3 cellular contexts compared by ENCODE assay signal in genomic region chr7:98730331-98730730, GRCh38.
TF ChIP-seq lines count a peak whose summit lies in the region.

No MANE protein-coding gene starts in this region.

TF ChIP-seq in GM23338, 12 proteins besides CTCF, POLR2A, EP300 and RAD21:
- TF ChIP-seq ZNF462 (CRISPR knock-in tag; IDR thresholded peaks at IDR 0.05) (no peak), CREB1 (CRISPR knock-in tag; IDR thresholded peaks at IDR 0.05; ENCODE audit: low read depth) (no peak), POLR2AphosphoS5 (IDR thresholded peaks at IDR 0.05; ENCODE audit: low read depth) (no peak)

TF ChIP-seq in HEK293, 187 proteins besides CTCF, POLR2A, EP300 and RAD21:
- TF ChIP-seq SP7 (tag by site-specific recombination; IDR thresholded peaks at IDR 0.05) (no peak), ZNF692 (tag by site-specific recombination; IDR thresholded peaks at IDR 0.05) (0 out of 2 replicates have a peak, but pooled peaks have one; percentile 19), ZNF561 (tag by site-specific recombination; IDR thresholded peaks at IDR 0.05; ENCODE audit: borderline replicate concordance) (no peak), ZBTB17 (tag by site-specific recombination; IDR thresholded peaks at IDR 0.05) (no peak), ZNF776 (tag by site-specific recombination; IDR thresholded peaks at IDR 0.05; ENCODE audit: borderline replicate concordance) (no peak), ZNF10 (tag by site-specific recombination; IDR thresholded peaks at IDR 0.05) (no peak), ZNF830 (tag by site-specific recombination; IDR thresholded peaks at IDR 0.05; ENCODE audit: low read depth) (no peak)

TF ChIP-seq in H1, 55 proteins besides CTCF, POLR2A, EP300 and RAD21:
- TF ChIP-seq ZNF274 (IDR thresholded peaks at IDR 0.05; ENCODE audit: borderline replicate concordance, extremely low read depth, low read length) (no peak), TCF12 (IDR thresholded peaks at IDR 0.05; ENCODE audit: low read depth, low read length) (no peak), TEAD4 (IDR thresholded peaks at IDR 0.05; ENCODE audit: low read depth, low read length) (no peak), ATF3 (IDR thresholded peaks at IDR 0.05; ENCODE audit: insufficient read depth, low read depth, low read length) (no peak), GTF2F1 (IDR thresholded peaks at IDR 0.05; ENCODE audit: borderline replicate concordance, low read depth, low read length) (no peak), BRCA1 (IDR thresholded peaks at IDR 0.05; ENCODE audit: low read depth, low read length) (no peak), SAP30 (IDR thresholded peaks at IDR 0.05; ENCODE audit: insufficient read depth, insufficient replicate concordance, low read length) (no peak), FOSL1 (IDR thresholded peaks at IDR 0.05; ENCODE audit: insufficient read depth, low read depth, low read length) (no peak), RBBP5 (IDR thresholded peaks at IDR 0.05; ENCODE audit: borderline replicate concordance, low read depth, low read length) (no peak), RFX5 (IDR thresholded peaks at IDR 0.05; ENCODE audit: borderline replicate concordance, low read depth, low read length) (no peak), GABPA (IDR thresholded peaks at IDR 0.05; ENCODE audit: borderline replicate concordance, insufficient read depth, low read length) (no peak), EGR1 (IDR thresholded peaks at IDR 0.05; ENCODE audit: borderline replicate concordance, low read depth, low read length) (no peak)
